8 cellular contexts compared by ENCODE assay signal in genomic region chr3:47781685-47782537, GRCh38. TPM values are rescaled to one million over a fixed set of nuclear protein-coding genes. Genes with fewer than 3 reads are reported as not detected.
DNase-seq lines count a peak whose midpoint lies in the region; TF ChIP-seq lines count a peak whose summit lies in the region.

SMARCC1 (minus strand) TSS chr3:47781893; CDS start chr3:47781797, 96 bp downstream.

- H3K4me1 ChIP-seq in suprapubic skin: peaks cover 34% of the 10 kb centered on the region

- no peaks in the 10 kb centered on the region for H3K9me3 ChIP-seq in suprapubic skin

- H3K27ac Mint-ChIP-seq in activated naive CD4-positive, alpha-beta T cell treated with anti-CD3 and anti-CD28 coated beads, Interleukin-2, amount 10 ng/mL, durations not matched to agents 7 days and 5 days: peak within 1 kb of the TSS; percentile 99

- no peaks in the 10 kb centered on the region for H3K27me3 ChIP-seq in suprapubic skin

- DNase-seq in GM04503 (ENCODE audit: low read depth) (peak; percentile 75), HFF-Myc (ENCODE audit: extremely low read depth, low read depth) (peak; percentile 93), NAMALWA (ENCODE audit: low spot score) (peak; percentile 93), SK-N-DZ (ENCODE audit: low spot score) (peak; percentile 94), germinal center (ENCODE audit: low spot score) (peak; percentile 97), nucleus accumbens (lab: John Stamatoyannopoulos, UW) (peak; percentile 36 to 98 (median 94)), suprapubic skin (ENCODE audit: low spot score in 2 of 2) (peak; percentile 98)
- DNase-seq in activated naive CD4-positive, alpha-beta T cell treated with anti-CD3 and anti-CD28 coated beads, Interleukin-2, amount 10 ng/mL, durations not matched to agents 7 days and 5 days: peak; percentile 98

- H3K27ac ChIP-seq in suprapubic skin: peak within 1 kb of the TSS; percentile 95

- peak; percentile 33 to 85 for TF ChIP-seq POLR2A in suprapubic skin (IDR thresholded peaks at IDR 0.05)

- peaks cover 6% of the 10 kb centered on the region for H3K36me3 Mint-ChIP-seq in activated naive CD4-positive, alpha-beta T cell treated with anti-CD3 and anti-CD28 coated beads, Interleukin-2, amount 10 ng/mL, durations not matched to agents 7 days and 5 days

- TF ChIP-seq CTCF in HFF-Myc (IDR thresholded peaks at IDR 0.05; ENCODE audit: low read depth, low read length, missing control alignments): no peak
- no peak for TF ChIP-seq CTCF in suprapubic skin (IDR thresholded peaks at IDR 0.05)

- WGBS in suprapubic skin: 1% methylated on average over 7 of the region's 83 CpGs

- no peak for TF ChIP-seq EP300 in suprapubic skin (IDR thresholded peaks at IDR 0.05)

- CTCF ChIA-PET in activated naive CD4-positive, alpha-beta T cell treated with anti-CD3 and anti-CD28 coated beads, Interleukin-2, amount 10 ng/mL, durations not matched to agents 7 days and 5 days (lab: Charles Lee): interaction anchor here (1.3 kb wide), 1 partner anchor 361 kb away, joined by 3 read pairs; no protein-coding TSS in a partner anchor

- peaks cover 32% of the 10 kb centered on the region for H3K4me1 Mint-ChIP-seq in activated naive CD4-positive, alpha-beta T cell treated with anti-CD3 and anti-CD28 coated beads, Interleukin-2, amount 10 ng/mL, durations not matched to agents 7 days and 5 days

- no peaks in the 10 kb centered on the region for H3K36me3 ChIP-seq in suprapubic skin

- H3K9me3 Mint-ChIP-seq in activated naive CD4-positive, alpha-beta T cell treated with anti-CD3 and anti-CD28 coated beads, Interleukin-2, amount 10 ng/mL, durations not matched to agents 7 days and 5 days: no peaks in the 10 kb centered on the region

- peaks cover 15% of the 10 kb centered on the region for H3K27me3 Mint-ChIP-seq in activated naive CD4-positive, alpha-beta T cell treated with anti-CD3 and anti-CD28 coated beads, Interleukin-2, amount 10 ng/mL, durations not matched to agents 7 days and 5 days

- H3K4me3 ChIP-seq in HFF-Myc (replicated peaks; ENCODE audit: low read depth, low read length): peak within 1 kb of the TSS; percentile 75
- H3K4me3 ChIP-seq in suprapubic skin: peak within 1 kb of the TSS; percentile 78

- H3K4me3 Mint-ChIP-seq in activated naive CD4-positive, alpha-beta T cell treated with anti-CD3 and anti-CD28 coated beads, Interleukin-2, amount 10 ng/mL, durations not matched to agents 7 days and 5 days: peak within 1 kb of the TSS; percentile 97

RNA-seq across cellular contexts. Expression of gene SMARCC1, which starts in this region (rescaled TPM):
- 52.6 and 55.9 TPM in 2 replicates for polyA plus RNA-seq in SK-N-DZ (2014; cell fraction: cytosol; rRNA removed)
- polyA plus RNA-seq in SK-N-DZ (2014; cell fraction: nucleus; rRNA removed): 34.6 and 44.7 TPM in 2 replicates
- 10 to 100 TPM; 41.0 to 75.5 (median 58.1) TPM for total RNA-seq in suprapubic skin

Comparison
In these comparisons a context has a peak if more than half of its experiments do, and no peak if none do; other contexts are left out.
1. Peak in every context shown above with its lines: DNase-seq, H3K4me3 ChIP-seq and H3K27ac ChIP-seq.